In genomic region chr9:132876849-132877248, GRCh38 we compare ENCODE assay signal across 14 cellular contexts. TPM values are rescaled to one million over a fixed set of nuclear protein-coding genes. Genes with fewer than 3 reads are reported as not detected.
DNase-seq lines count a peak whose midpoint lies in the region; ATAC-seq and TF ChIP-seq lines count a peak whose summit lies in the region.
"Had no signal": no experiment of that assay in that cellular context is flagged by ENCODE, and none has a peak within 500 bp of the region (broad histone marks: within the 10 kb centered on the region; RNA-seq: fewer than 3 reads in every experiment).

No MANE protein-coding gene starts in this region.

- CTCF ChIA-PET in Caco-2 (lab: Charles Lee) (no interaction called here), SK-N-SH (lab: Yijun Ruan, JAX) (interaction anchor here (1.1 to 1.3 kb wide), 3 partner anchors 9 to 60 kb away, joined by 3 to 5 read pairs (median 3); no protein-coding TSS in a partner anchor)

- no peaks in the 10 kb centered on the region for H3F3A ChIP-seq in SK-N-SH (replicated peaks; ENCODE audit: insufficient read depth)

- H3K27ac ChIP-seq in CD4-positive, CD25-positive, alpha-beta regulatory T cell (ENCODE audit: insufficient read depth, low read length, poor library complexity, severe bottlenecking): no peak overlapping the region
- H3K27ac ChIP-seq in SK-N-SH (ENCODE audit: low read depth in 2 of 2, low read length in 1 of 2): no peak overlapping the region
- no peak overlapping the region for H3K27ac ChIP-seq in colonic mucosa

- no peak overlapping the region for H2AFZ ChIP-seq in SK-N-SH (ENCODE audit: low read depth)

- no peaks in the 10 kb centered on the region for H3K9me2 ChIP-seq in SK-N-SH

- WGBS in SK-N-SH (ENCODE audit: low lambda C conversion rate): 71% methylated on average over 3 of the region's 3 CpGs

- no peak for TF ChIP-seq EP300 in SK-N-SH (IDR thresholded peaks at IDR 0.05; ENCODE audit: borderline replicate concordance in 1 of 2, low read depth in 1 of 2, low read length in 1 of 2)

- POLR2A ChIA-PET in Caco-2 (lab: Charles Lee) (no interaction called here), SK-N-SH (lab: Yijun Ruan, JAX) (no interaction called here)

- H3K9ac ChIP-seq in SK-N-SH: no peak overlapping the region
- no peak overlapping the region for H3K9ac ChIP-seq in colonic mucosa (ENCODE audit: low read depth in 2 of 2, low read length in 2 of 2)

- H3K4me1 ChIP-seq in CD4-positive, CD25-positive, alpha-beta regulatory T cell (ENCODE audit: control insufficient read depth, insufficient read depth, low read length, poor library complexity, severe bottlenecking): peaks cover 15% of the 10 kb centered on the region
- H3K4me1 ChIP-seq in Caco-2: no peaks in the 10 kb centered on the region
- peaks cover 0 to 7% of the 10 kb centered on the region in 2 experiments; a peak in 1 of 4 replicates for H3K4me1 ChIP-seq in SK-N-SH (ENCODE audit: control insufficient read depth in 1 of 2, insufficient read depth in 2 of 2, low read depth in 1 of 2, low read length in 1 of 2)
- no peaks in the 10 kb centered on the region for H3K4me1 ChIP-seq in colonic mucosa

- H4K20me1 ChIP-seq in SK-N-SH (ENCODE audit: insufficient read depth): no peaks in the 10 kb centered on the region

- H3K27me3 Mint-ChIP-seq in CD4-positive, CD25-positive, alpha-beta regulatory T cell: peaks cover 10% of the 10 kb centered on the region
- peaks cover 3% of the 10 kb centered on the region for H3K27me3 Mint-ChIP-seq in Caco-2 (ENCODE audit: insufficient read depth, unreplicated experiment)
- peaks cover 9% of the 10 kb centered on the region for H3K27me3 Mint-ChIP-seq in activated T-helper 1 cell treated with anti-CD3 and anti-CD28 coated beads, Interleukin-12 subunit alpha, Interleukin-12 subunit beta, Interleukin-2, Interleukin-4 antibody, amounts not matched to agents 30 ng/mL and 10 ng/mL and 1 ng/mL, durations not matched to agents 14 hours and 24 hours and 36 hours (ENCODE audit: insufficient read depth)
- H3K27me3 Mint-ChIP-seq in mesothelial cell of epicardium (ENCODE audit: low read depth): peaks cover 5% of the 10 kb centered on the region

- no peak overlapping the region for H3K4me3 ChIP-seq in CD4-positive, CD25-positive, alpha-beta regulatory T cell (ENCODE audit: low read depth, low read length)
- H3K4me3 ChIP-seq in Caco-2 (ENCODE audit: low read depth, low read length) (no peak overlapping the region), SK-N-SH (ENCODE audit: low read depth in 2 of 2, low read length in 1 of 2) (no peak overlapping the region), colonic mucosa (no peak overlapping the region)

- intact Hi-C loops in Caco-2 (cut with micrococcal nuclease; ENCODE audit: unreplicated experiment) (no loop called here), cardiac septum (cut with DNase I) (loop anchor here (5.0 kb wide), 1 partner anchor 205 kb away; the partner anchor contains the start of gene GTF3C4), colonic mucosa (cut with DNase I) (no loop called here)
- intact Hi-C loops in activated T-helper 1 cell treated with anti-CD3 and anti-CD28 coated beads, Interleukin-12 subunit alpha, Interleukin-12 subunit beta, Interleukin-2, Interleukin-4 antibody, amounts not matched to agents 30 ng/mL and 10 ng/mL and 1 ng/mL, durations not matched to agents 14 hours and 24 hours and 36 hours (cut with micrococcal nuclease): loop anchor here (5.0 kb wide), 1 partner anchor 800 kb away; the partner anchor contains the start of gene MED27

- H3K4me2 ChIP-seq in SK-N-SH: no peak overlapping the region

- no peak for TF ChIP-seq RAD21 in SK-N-SH (IDR thresholded peaks at IDR 0.05; ENCODE audit: low read length)

- no peaks in the 10 kb centered on the region for H3K36me3 ChIP-seq in CD4-positive, CD25-positive, alpha-beta regulatory T cell (ENCODE audit: control insufficient read depth, insufficient read depth, low read length)
- H3K36me3 ChIP-seq in Caco-2 (ENCODE audit: control insufficient read depth, insufficient read depth, low read length) (no peaks in the 10 kb centered on the region), SK-N-SH (replicated peaks in 1 of 2; ENCODE audit: control insufficient read depth in 1 of 2, insufficient read depth in 2 of 2, low read length in 1 of 2) (no peaks in the 10 kb centered on the region), colonic mucosa (no peaks in the 10 kb centered on the region)

- no peaks in the 10 kb centered on the region; the same call in 1 of the 2 replicates for H3K79me2 ChIP-seq in SK-N-SH (ENCODE audit: insufficient read depth)

- H3K9me3 Mint-ChIP-seq in CD4-positive, CD25-positive, alpha-beta regulatory T cell: no peaks in the 10 kb centered on the region
- H3K9me3 Mint-ChIP-seq in Caco-2 (ENCODE audit: unreplicated experiment): no peaks in the 10 kb centered on the region
- no peaks in the 10 kb centered on the region for H3K9me3 Mint-ChIP-seq in activated T-helper 1 cell treated with anti-CD3 and anti-CD28 coated beads, Interleukin-12 subunit alpha, Interleukin-12 subunit beta, Interleukin-2, Interleukin-4 antibody, amounts not matched to agents 30 ng/mL and 10 ng/mL and 1 ng/mL, durations not matched to agents 14 hours and 24 hours and 36 hours
- no peaks in the 10 kb centered on the region for H3K9me3 Mint-ChIP-seq in mesothelial cell of epicardium

- TF ChIP-seq CTCF in Caco-2 (IDR thresholded peaks at IDR 0.05; ENCODE audit: insufficient read depth in 1 of 2, low read depth in 1 of 2, low read length in 1 of 2, severe bottlenecking in 1 of 2, unreplicated experiment in 1 of 2) (no peak), mesothelial cell of epicardium (IDR thresholded peaks at IDR 0.05; ENCODE audit: unreplicated experiment) (no peak), SK-N-SH (IDR thresholded peaks at IDR 0.05) (no peak), colonic mucosa (IDR thresholded peaks at IDR 0.05) (no peak)

- no peak for DNase-seq in CD4-positive, CD25-positive, alpha-beta regulatory T cell
- DNase-seq in Caco-2 (no peak), mesothelial cell of epicardium (ENCODE audit: low spot score in 2 of 2, unreplicated experiment in 2 of 2) (no peak), SK-N-SH (no peak), cardiac septum (ENCODE audit: low spot score) (no peak), colonic mucosa (no peak)
- DNase-seq in activated T-helper 1 cell treated with anti-CD3 and anti-CD28 coated beads, Interleukin-12 subunit alpha, Interleukin-12 subunit beta, Interleukin-2, Interleukin-4 antibody, amounts not matched to agents 30 ng/mL and 10 ng/mL and 1 ng/mL, durations not matched to agents 14 hours and 24 hours and 36 hours (ENCODE audit: low spot score): no peak
- DNase-seq: activated CD4-positive, alpha-beta T cell treated with anti-CD3 and anti-CD28 coated beads, Interleukin-2, amount 50 U/mL, for 4 hours; foreskin fibroblast; KBM-7; NCI-H1105; NCI-H2171; right cardiac atrium had no signal

- peak overlapping the region; percentile 80 to 88 (median 82) for H3K4me3 Mint-ChIP-seq in CD4-positive, CD25-positive, alpha-beta regulatory T cell
- H3K4me3 Mint-ChIP-seq in Caco-2 (ENCODE audit: unreplicated experiment) (peak overlapping the region; percentile 78), mesothelial cell of epicardium (peak overlapping the region; percentile 67)
- peak overlapping the region; percentile 75 for H3K4me3 Mint-ChIP-seq in activated T-helper 1 cell treated with anti-CD3 and anti-CD28 coated beads, Interleukin-12 subunit alpha, Interleukin-12 subunit beta, Interleukin-2, Interleukin-4 antibody, amounts not matched to agents 30 ng/mL and 10 ng/mL and 1 ng/mL, durations not matched to agents 14 hours and 24 hours and 36 hours

- H3K9me3 ChIP-seq in CD4-positive, CD25-positive, alpha-beta regulatory T cell (ENCODE audit: control insufficient read depth in 2 of 2, low read length in 2 of 2): no peaks in the 10 kb centered on the region
- H3K9me3 ChIP-seq in Caco-2: no peaks in the 10 kb centered on the region
- H3K9me3 ChIP-seq in SK-N-SH: no peaks in the 10 kb centered on the region
- no peaks in the 10 kb centered on the region for H3K9me3 ChIP-seq in colonic mucosa

- ATAC-seq in CD4-positive, CD25-positive, alpha-beta regulatory T cell (ENCODE audit: low read depth in 2 of 2): no peak
- ATAC-seq in GM19467 (IDR thresholded peaks at IDR 0.05; ENCODE audit: unreplicated experiment): no peak
- ATAC-seq: right cardiac atrium had no signal

- no peaks in the 10 kb centered on the region for H3K27me3 ChIP-seq in CD4-positive, CD25-positive, alpha-beta regulatory T cell (ENCODE audit: control insufficient read depth, insufficient read depth, low read length)
- H3K27me3 ChIP-seq in Caco-2 (replicated peaks; ENCODE audit: control insufficient read depth, insufficient read depth, low read length) (no peaks in the 10 kb centered on the region), SK-N-SH (ENCODE audit: insufficient read depth) (no peaks in the 10 kb centered on the region), colonic mucosa (no peaks in the 10 kb centered on the region)

- no TSS peak for BruUV-seq in Caco-2 (replicated peaks; lab: Mats Ljungman, UMichigan)

- peaks cover 0 to 19% (median 8%) of the 10 kb centered on the region in 4 donors for H3K4me1 Mint-ChIP-seq in CD4-positive, CD25-positive, alpha-beta regulatory T cell
- peaks cover 6% of the 10 kb centered on the region for H3K4me1 Mint-ChIP-seq in Caco-2 (ENCODE audit: low read depth, unreplicated experiment)
- H3K4me1 Mint-ChIP-seq in activated T-helper 1 cell treated with anti-CD3 and anti-CD28 coated beads, Interleukin-12 subunit alpha, Interleukin-12 subunit beta, Interleukin-2, Interleukin-4 antibody, amounts not matched to agents 30 ng/mL and 10 ng/mL and 1 ng/mL, durations not matched to agents 14 hours and 24 hours and 36 hours (ENCODE audit: low read depth): peaks cover 20% of the 10 kb centered on the region
- H3K4me1 Mint-ChIP-seq in mesothelial cell of epicardium: peaks cover 2% of the 10 kb centered on the region

- no peaks in the 10 kb centered on the region for H3K36me3 Mint-ChIP-seq in CD4-positive, CD25-positive, alpha-beta regulatory T cell
- H3K36me3 Mint-ChIP-seq in Caco-2 (ENCODE audit: insufficient read depth, unreplicated experiment): peaks cover 2% of the 10 kb centered on the region
- no peaks in the 10 kb centered on the region for H3K36me3 Mint-ChIP-seq in activated T-helper 1 cell treated with anti-CD3 and anti-CD28 coated beads, Interleukin-12 subunit alpha, Interleukin-12 subunit beta, Interleukin-2, Interleukin-4 antibody, amounts not matched to agents 30 ng/mL and 10 ng/mL and 1 ng/mL, durations not matched to agents 14 hours and 24 hours and 36 hours (ENCODE audit: low read depth)
- H3K36me3 Mint-ChIP-seq in mesothelial cell of epicardium: no peaks in the 10 kb centered on the region

- no peak overlapping the region for H3K27ac Mint-ChIP-seq in CD4-positive, CD25-positive, alpha-beta regulatory T cell
- H3K27ac Mint-ChIP-seq in Caco-2 (ENCODE audit: unreplicated experiment) (no peak overlapping the region), mesothelial cell of epicardium (no peak overlapping the region)
- H3K27ac Mint-ChIP-seq in activated T-helper 1 cell treated with anti-CD3 and anti-CD28 coated beads, Interleukin-12 subunit alpha, Interleukin-12 subunit beta, Interleukin-2, Interleukin-4 antibody, amounts not matched to agents 30 ng/mL and 10 ng/mL and 1 ng/mL, durations not matched to agents 14 hours and 24 hours and 36 hours: no peak overlapping the region

RNA-seq across cellular contexts. Expression of gene AK8, which starts 1.2 kb away (rescaled TPM):
- total RNA-seq in CD4-positive, CD25-positive, alpha-beta regulatory T cell: not detected
- polyA plus RNA-seq in CD4-positive, CD25-positive, alpha-beta regulatory T cell: under 1 TPM in 1 of 4 donors, not detected in 3; 0.21 TPM
- total RNA-seq in Caco-2 (2022) (0.88 and 1.0 TPM in 2 replicates), mesothelial cell of epicardium (1.5 to 2.1 TPM (median 2.0 TPM) in 3 replicates), cardiac septum (0.13 TPM), colonic mucosa (under 1 TPM; 0.16 to 0.59 TPM)
- total RNA-seq in activated T-helper 1 cell treated with anti-CD3 and anti-CD28 coated beads, Interleukin-12 subunit alpha, Interleukin-12 subunit beta, Interleukin-2, Interleukin-4 antibody, amounts not matched to agents 30 ng/mL and 10 ng/mL and 1 ng/mL, durations not matched to agents 14 hours and 24 hours and 36 hours: not detected in 2 replicates
- polyA plus RNA-seq in SK-N-SH (2012; rRNA removed): 0.77 and 0.84 TPM in 2 replicates
- 0.44 and 0.58 TPM in 2 replicates for polyA plus RNA-seq in SK-N-SH (2012; cell fraction: cytosol; rRNA removed)
- 1.2 and 1.9 TPM in 2 replicates for polyA plus RNA-seq in SK-N-SH (2012; cell fraction: nucleus; rRNA removed)

RNA-seq across cellular contexts. Expression of gene SPACA9, which starts 1.8 kb away (rescaled TPM):
- total RNA-seq in CD4-positive, CD25-positive, alpha-beta regulatory T cell: 0.32 TPM
- polyA plus RNA-seq in CD4-positive, CD25-positive, alpha-beta regulatory T cell: 1 to 10 TPM in 2 of 4 donors, under 1 TPM in 2; 0.61 to 2.2 (median 1.2) TPM
- 0.64 and 0.74 TPM in 2 replicates for total RNA-seq in Caco-2 (2022)
- total RNA-seq in activated T-helper 1 cell treated with anti-CD3 and anti-CD28 coated beads, Interleukin-12 subunit alpha, Interleukin-12 subunit beta, Interleukin-2, Interleukin-4 antibody, amounts not matched to agents 30 ng/mL and 10 ng/mL and 1 ng/mL, durations not matched to agents 14 hours and 24 hours and 36 hours: 0.88 and 0.91 TPM in 2 replicates
- total RNA-seq in mesothelial cell of epicardium: 5.5 to 5.8 TPM (median 5.7 TPM) in 3 replicates
- polyA plus RNA-seq in SK-N-SH (2012; rRNA removed): 6.7 and 9.8 TPM in 2 replicates
- polyA plus RNA-seq in SK-N-SH (2012; cell fraction: cytosol; rRNA removed): 7.1 and 7.8 TPM in 2 replicates
- 11.1 and 12.5 TPM in 2 replicates for polyA plus RNA-seq in SK-N-SH (2012; cell fraction: nucleus; rRNA removed)
- 5.4 TPM for total RNA-seq in cardiac septum
- 1 to 10 TPM; 1.1 to 2.7 TPM for total RNA-seq in colonic mucosa

Comparison
In these comparisons a context has a peak if more than half of its experiments do, and no peak if none do; other contexts are left out.
1. intact Hi-C loops: an anchor here in activated T-helper 1 cell treated with anti-CD3 and anti-CD28 coated beads, Interleukin-12 subunit alpha, Interleukin-12 subunit beta, Interleukin-2, Interleukin-4 antibody, amounts not matched to agents 30 ng/mL and 10 ng/mL and 1 ng/mL, durations not matched to agents 14 hours and 24 hours and 36 hours (5.0 kb wide) and cardiac septum (5.0 kb wide); none called in Caco-2 and colonic mucosa.